In the genomic region with DNA sequence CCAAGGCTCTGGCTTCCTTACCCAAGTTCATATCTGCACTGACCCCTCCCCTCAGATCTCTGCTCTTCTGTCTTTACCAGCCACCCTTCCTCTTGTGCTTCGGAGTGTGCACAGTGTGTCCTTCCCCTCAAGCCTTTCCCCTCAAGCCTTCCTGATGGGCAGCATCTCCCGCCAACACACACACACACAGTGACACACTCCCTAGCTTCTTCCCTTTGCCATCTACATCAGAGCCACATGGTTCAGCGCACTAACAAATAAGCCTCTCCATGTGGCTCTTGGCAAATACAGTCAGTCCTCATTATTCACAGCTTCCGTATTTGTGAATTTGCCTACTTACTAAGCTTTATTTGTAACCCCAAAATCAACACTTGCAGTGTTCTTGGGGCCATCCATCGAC, we compare ENCODE assay signal across 13 cellular contexts. TPM values are rescaled to one million over a fixed set of nuclear protein-coding genes. Genes with fewer than 3 reads are reported as not detected.
A peak's percentile ranks its signal among the peaks of the same experiment; 100 is the strongest.
DNase-seq lines count a peak whose midpoint lies in the region; ATAC-seq, FAIRE-seq and TF ChIP-seq lines count a peak whose summit lies in the region.
"Had no signal": no experiment of that assay in that cellular context is flagged by ENCODE, and none has a peak within 500 bp of the region (broad histone marks: within the 10 kb centered on the region; RNA-seq: fewer than 3 reads in every experiment).

No MANE protein-coding gene starts in this region.

- no peak for TF ChIP-seq POLR2A in esophagus muscularis mucosa (IDR thresholded peaks at IDR 0.05; ENCODE audit: low read depth)

- no peaks in the 10 kb centered on the region for H3K9me3 ChIP-seq in esophagus muscularis mucosa
- H3K9me3 ChIP-seq in pancreas, result no peaks in the 10 kb centered on the region
- H3K9me3 ChIP-seq: Caco-2, HAP-1 had no signal

- DNase-seq in CD1c-positive myeloid dendritic cell (ENCODE audit: extremely low spot score), result peak; percentile 90
- peak; percentile 36 for DNase-seq in NOMO-1 treated with dmso at 0.1 percent for 144 hours (lab: John Stamatoyannopoulos, UW; ENCODE audit: unreplicated experiment)
- DNase-seq in esophagus muscularis mucosa (ENCODE audit: extremely low spot score), result no peak
- DNase-seq in pancreas, result peak in 1 of 6 donors; percentile 37
- DNase-seq in stimulated activated CD4-positive, alpha-beta T cell treated with anti-CD3 and anti-CD28 coated beads, Interleukin-2, amount 100 ng/mL, for 48 hours, result no peak
- DNase-seq in GM13977 (ENCODE audit: low spot score), result no peak
- no peak for DNase-seq in ACHN
- DNase-seq: activated naive CD4-positive, alpha-beta T cell treated with Interleukin-2 at 50 U/mL for 16 hours; Caco-2; NCI-H226 had no signal

- H3K36me3 ChIP-seq in esophagus muscularis mucosa (no peaks in the 10 kb centered on the region), pancreas (no peaks in the 10 kb centered on the region)
- H3K36me3 ChIP-seq: HAP-1 had no signal

- 77% methylated on average over 5 of the region's 5 CpGs for WGBS in esophagus muscularis mucosa
- 84 to 89% methylated on average over 5 of the region's 5 CpGs for WGBS in pancreas, 2 donors

- in situ Hi-C loops in GM13977 (cut with MboI; ENCODE audit: low pct_unique_long_range_greater_than_20kb, low sequenced_read_pairs, unreplicated experiment), result no loop called here
- in situ Hi-C loops in ACHN (cut with HindIII; ENCODE audit: low pct_ligation_motif_present, low pct_unique_long_range_greater_than_20kb, low sequenced_read_pairs), result no loop called here

- no peak for TF ChIP-seq CTCF in esophagus muscularis mucosa (IDR thresholded peaks at IDR 0.05)
- TF ChIP-seq CTCF in pancreas (IDR thresholded peaks at IDR 0.05), result no peak
- no peak for TF ChIP-seq CTCF in GM13977 (IDR thresholded peaks at IDR 0.05; ENCODE audit: extremely low read depth, insufficient read depth, missing control alignments)

- no peaks in the 10 kb centered on the region for H3K27me3 ChIP-seq in esophagus muscularis mucosa
- H3K27me3 ChIP-seq in pancreas, result no peaks in the 10 kb centered on the region

- H3K27ac ChIP-seq in esophagus muscularis mucosa (replicated peaks in 1 of 4) (peak overlapping the region; percentile 64 to 78 (median 74)), pancreas (peak overlapping the region in 2 of 4 donors; percentile 63 to 66)

- H3K4me3 ChIP-seq in esophagus muscularis mucosa (no peak overlapping the region), pancreas (no peak overlapping the region)
- H3K4me3 ChIP-seq: HAP-1 had no signal

- TF ChIP-seq EP300 in esophagus muscularis mucosa (IDR thresholded peaks at IDR 0.05), result no peak

- H3K4me1 ChIP-seq in esophagus muscularis mucosa, result peaks cover 33 to 57% (median 46%) of the 10 kb centered on the region in 4 donors
- peaks cover 0 to 9% (median 0%) of the 10 kb centered on the region in 3 donors for H3K4me1 ChIP-seq in pancreas

- ATAC-seq in pancreas (peak in 3 of 4 donors; percentile 22 to 65 (median 30)), HG02759 (IDR thresholded peaks at IDR 0.05; ENCODE audit: unreplicated experiment) (no peak)

- FAIRE-seq in pancreas (lab: Jason Lieb, UNC), result no peak
- FAIRE-seq: TTC549 had no signal

- intact Hi-C loops in esophagus muscularis mucosa (cut with DNase I) (no loop called here), pancreas (cut with DNase I) (no loop called here)

RNA-seq across cellular contexts. Expression of a gene that starts 37.5 kb away (rescaled TPM):
- total RNA-seq in esophagus muscularis mucosa (10 to 100 TPM; 26.2 to 56.5 (median 38.2) TPM), pancreas (1 to 10 TPM; 2.8 to 9.4 (median 5.6) TPM)
- 1 to 10 TPM; 6.7 to 9.8 TPM for polyA plus RNA-seq in pancreas

Comparison
In these comparisons a context has a peak if more than half of its experiments do, and no peak if none do; other contexts are left out.
1. DNase-seq: peak in CD1c-positive myeloid dendritic cell (single experiment) and NOMO-1 treated with dmso at 0.1 percent for 144 hours (single experiment); none in esophagus muscularis mucosa (single experiment), stimulated activated CD4-positive, alpha-beta T cell treated with anti-CD3 and anti-CD28 coated beads, Interleukin-2, amount 100 ng/mL, for 48 hours (0 of 2), GM13977 (single experiment) and ACHN (single experiment).